ENCODE assay signal across 28 cellular contexts in genomic region chr5:173240091-173241050, GRCh38. TPM values are rescaled to one million over a fixed set of nuclear protein-coding genes. Genes with fewer than 3 reads are reported as not detected.
DNase-seq lines count a peak whose midpoint lies in the region; ATAC-seq and TF ChIP-seq lines count a peak whose summit lies in the region.
"Had no signal": no experiment of that assay in that cellular context is flagged by ENCODE, and none has a peak within 500 bp of the region (broad histone marks: within the 10 kb centered on the region; RNA-seq: fewer than 3 reads in every experiment).

No MANE protein-coding gene starts in this region.

- H3F3A ChIP-seq in GM23338 (replicated peaks; ENCODE audit: low read depth) = peaks cover 33% of the 10 kb centered on the region; the same call in 1 of the 2 replicates

- H3K27ac Mint-ChIP-seq in Caco-2 (ENCODE audit: unreplicated experiment) = no peak overlapping the region
- no peak overlapping the region for H3K27ac Mint-ChIP-seq in GM23338
- no peak overlapping the region for H3K27ac Mint-ChIP-seq in naive thymus-derived CD4-positive, alpha-beta T cell
- H3K27ac Mint-ChIP-seq: CD14-positive monocyte; natural killer cell treated with Interleukin-12 subunit alpha and Interleukin-12 subunit beta and Interleukin-15 and Interleukin-18, amount 100 ng/mL, for 72 hours; T-helper 17 cell had no signal

- 41 to 45% methylated on average over 9 to 11 of the region's 13 CpGs for WGBS in thyroid gland, 2 donors
- 23 to 34% methylated on average over 10 to 11 of the region's 13 CpGs for WGBS in esophagus squamous epithelium, 2 donors

- no peaks in the 10 kb centered on the region; the same call in 1 of the 2 replicates for H3K27me3 ChIP-seq in Caco-2 (replicated peaks; ENCODE audit: control insufficient read depth, insufficient read depth, low read length)
- peaks cover 100% of the 10 kb centered on the region for H3K27me3 ChIP-seq in GM23338 (ENCODE audit: insufficient read depth)
- peaks cover 4 to 31% of the 10 kb centered on the region in 2 donors for H3K27me3 ChIP-seq in naive thymus-derived CD4-positive, alpha-beta T cell (ENCODE audit: control insufficient read depth in 2 of 2, insufficient read depth in 2 of 2, low read length in 2 of 2)
- H3K27me3 ChIP-seq in thyroid gland = peaks cover 86% of the 10 kb centered on the region
- peaks cover 22 to 100% (median 73%) of the 10 kb centered on the region in 4 donors for H3K27me3 ChIP-seq in esophagus squamous epithelium

- H3K9me3 Mint-ChIP-seq in Caco-2 (ENCODE audit: unreplicated experiment) (no peaks in the 10 kb centered on the region), GM23338 (peaks cover 7% of the 10 kb centered on the region; the same call in 2 of the 3 replicates)
- H3K9me3 Mint-ChIP-seq in naive thymus-derived CD4-positive, alpha-beta T cell = peaks cover 0 to 5% (median 0%) of the 10 kb centered on the region in 11 donors
- H3K9me3 Mint-ChIP-seq: natural killer cell treated with Interleukin-12 subunit alpha and Interleukin-12 subunit beta and Interleukin-15 and Interleukin-18, amount 100 ng/mL, for 72 hours had no signal

- no peaks in the 10 kb centered on the region for H3K79me2 ChIP-seq in GM23338 (replicated peaks; ENCODE audit: insufficient read depth)
- H3K79me2 ChIP-seq: parathyroid adenoma had no signal

- peaks cover 28% of the 10 kb centered on the region; the same call in 1 of the 2 replicates for H4K20me1 ChIP-seq in GM23338 (replicated peaks; ENCODE audit: insufficient read depth)

- peak overlapping the region; percentile 85 for H3K4me2 ChIP-seq in GM23338
- H3K4me2 ChIP-seq: SK-N-SH had no signal

- H3K36me3 ChIP-seq in Caco-2 (ENCODE audit: control insufficient read depth, insufficient read depth, low read length) (no peaks in the 10 kb centered on the region), GM23338 (ENCODE audit: insufficient read depth) (no peaks in the 10 kb centered on the region), thyroid gland (no peaks in the 10 kb centered on the region), esophagus squamous epithelium (no peaks in the 10 kb centered on the region)
- H3K36me3 ChIP-seq in naive thymus-derived CD4-positive, alpha-beta T cell (ENCODE audit: control insufficient read depth in 2 of 3, insufficient read depth in 3 of 3, low read length in 3 of 3) = no peaks in the 10 kb centered on the region
- H3K36me3 ChIP-seq: transverse colon had no signal

- ATAC-seq in GM23338 = no peak
- no peak for ATAC-seq in naive thymus-derived CD4-positive, alpha-beta T cell
- no peak for ATAC-seq in HG03432 (IDR thresholded peaks at IDR 0.05; ENCODE audit: unreplicated experiment)
- no peak for ATAC-seq in HG02798 (IDR thresholded peaks at IDR 0.05; ENCODE audit: poor library complexity, unreplicated experiment)
- ATAC-seq: natural killer cell treated with Interleukin-12 subunit alpha and Interleukin-12 subunit beta and Interleukin-15 and Interleukin-18, amount 100 ng/mL, for 72 hours; sciatic nerve; T-helper 17 cell had no signal

- BruUV-seq in Caco-2 (replicated peaks; lab: Mats Ljungman, UMichigan) = no TSS peak

- TF ChIP-seq CTCF in Caco-2 (IDR thresholded peaks at IDR 0.05; ENCODE audit: insufficient read depth in 1 of 2, low read depth in 1 of 2, low read length in 1 of 2, severe bottlenecking in 1 of 2, unreplicated experiment in 1 of 2) (no peak), GM23338 (conservative IDR thresholded peaks at IDR 0.05; ENCODE audit: low read depth in 2 of 2) (no peak), thyroid gland (IDR thresholded peaks at IDR 0.05) (no peak), esophagus squamous epithelium (IDR thresholded peaks at IDR 0.05) (no peak)

- H3K4me3 ChIP-seq in Caco-2 (ENCODE audit: low read depth, low read length) (no peak overlapping the region), GM23338 (peak overlapping the region; percentile 54; the same call in 1 of the 2 replicates), thyroid gland (replicated peaks in 1 of 3) (no peak overlapping the region), esophagus squamous epithelium (no peak overlapping the region)
- H3K4me3 ChIP-seq in naive thymus-derived CD4-positive, alpha-beta T cell (ENCODE audit: low read length) = no peak overlapping the region
- H3K4me3 ChIP-seq: transverse colon had no signal

- CTCF ChIA-PET in Caco-2 (lab: Charles Lee) = no interaction called here
- CTCF ChIA-PET in naive thymus-derived CD4-positive, alpha-beta T cell (lab: Charles Lee) = no interaction called here

- H3K4me3 Mint-ChIP-seq in Caco-2 (ENCODE audit: unreplicated experiment) (peak overlapping the region; percentile 78), GM23338 (0 out of 3 replicates have a peak overlapping the region, but pooled peaks have one; percentile 64)
- H3K4me3 Mint-ChIP-seq in naive thymus-derived CD4-positive, alpha-beta T cell = peak overlapping the region in 6 of 10 donors; percentile 7 to 81 (median 61)

- H3K9me2 ChIP-seq in GM23338 (ENCODE audit: insufficient read depth) = no peaks in the 10 kb centered on the region
- H3K9me2 ChIP-seq: SK-N-SH had no signal

- no peak for DNase-seq in Caco-2
- peak; percentile 38 for DNase-seq in GM23338 (ENCODE audit: low spot score)
- DNase-seq in ecto neural progenitor cell (ENCODE audit: low spot score) = peak; percentile 57
- no peak for DNase-seq in naive thymus-derived CD4-positive, alpha-beta T cell
- no peak for DNase-seq in thyroid gland
- no peak for DNase-seq in esophagus squamous epithelium (lab: John Stamatoyannopoulos, UW)
- DNase-seq: activated CD4-positive, alpha-beta T cell treated with anti-CD3 and anti-CD28 coated beads for 48 hours; activated naive CD4-positive, alpha-beta T cell treated with anti-CD3 and anti-CD28 coated beads, Interleukin-2, amount 50 U/mL, for 16 hours; anterior cingulate cortex; central memory CD4-positive, alpha-beta T cell; dermis blood vessel endothelial cell; EL; head of caudate nucleus; NCI-H1092 treated with DMSO at 0.1 percent for 48 hours; NCI-H2029 treated with DMSO at 0.1 percent for 48 hours; NCI-H2227 treated with DMSO at 0.1 percent for 48 hours; NCI-H774; SK-N-SH; stimulated activated CD8-positive, alpha-beta memory T cell treated with anti-CD3 and anti-CD28 coated beads, Interleukin-4, amount 100 ng/mL, for 48 hours; T-helper 17 cell; transverse colon had no signal

- H3K27ac ChIP-seq in GM23338 (ENCODE audit: low read depth) (no peak overlapping the region), thyroid gland (no peak overlapping the region), esophagus squamous epithelium (no peak overlapping the region)
- no peak overlapping the region for H3K27ac ChIP-seq in naive thymus-derived CD4-positive, alpha-beta T cell (ENCODE audit: low read depth, low read length)
- H3K27ac ChIP-seq: parathyroid adenoma, RWPE1, transverse colon had no signal

- H3K27me3 Mint-ChIP-seq in Caco-2 (ENCODE audit: insufficient read depth, unreplicated experiment) (peaks cover 25% of the 10 kb centered on the region), GM23338 (ENCODE audit: insufficient read depth, low read depth, poor library complexity) (peaks cover 100% of the 10 kb centered on the region)
- peaks cover 88 to 94% (median 93%) of the 10 kb centered on the region in 5 donors for H3K27me3 Mint-ChIP-seq in naive thymus-derived CD4-positive, alpha-beta T cell

- TF ChIP-seq POLR2A in thyroid gland (IDR thresholded peaks at IDR 0.05) (no peak), esophagus squamous epithelium (IDR thresholded peaks at IDR 0.05) (no peak)

- H3K4me1 ChIP-seq in Caco-2 = 0 out of 2 replicates have a peak, but pooled peaks cover 3% of the 10 kb centered on the region
- peaks cover 89% of the 10 kb centered on the region for H3K4me1 ChIP-seq in GM23338 (ENCODE audit: insufficient read depth)
- H3K4me1 ChIP-seq in naive thymus-derived CD4-positive, alpha-beta T cell (ENCODE audit: control insufficient read depth in 2 of 2, insufficient read depth in 2 of 2, low read length in 2 of 2) = peaks cover 0 to 23% of the 10 kb centered on the region in 2 donors
- H3K4me1 ChIP-seq in thyroid gland = peaks cover 12 to 20% of the 10 kb centered on the region in 2 donors
- H3K4me1 ChIP-seq in esophagus squamous epithelium = peaks cover 11 to 43% (median 11%) of the 10 kb centered on the region in 3 donors
- H3K4me1 ChIP-seq: parathyroid adenoma had no signal

- H3K9me3 ChIP-seq in Caco-2 = no peaks in the 10 kb centered on the region
- no peaks in the 10 kb centered on the region for H3K9me3 ChIP-seq in naive thymus-derived CD4-positive, alpha-beta T cell (ENCODE audit: control insufficient read depth in 2 of 3, low read length in 3 of 3)
- H3K9me3 ChIP-seq in thyroid gland = no peaks in the 10 kb centered on the region
- no peaks in the 10 kb centered on the region for H3K9me3 ChIP-seq in esophagus squamous epithelium
- H3K9me3 ChIP-seq: SK-N-SH, transverse colon had no signal

- no peak overlapping the region for H2AFZ ChIP-seq in GM23338
- H2AFZ ChIP-seq: parathyroid adenoma had no signal

- POLR2A ChIA-PET in Caco-2 (lab: Charles Lee) = no interaction called here
- POLR2A ChIA-PET in naive thymus-derived CD4-positive, alpha-beta T cell (lab: Charles Lee) = no interaction called here

- H3K4me1 Mint-ChIP-seq in Caco-2 (ENCODE audit: low read depth, unreplicated experiment) (no peaks in the 10 kb centered on the region), GM23338 (peaks cover 73% of the 10 kb centered on the region)
- peaks cover 22 to 56% (median 46%) of the 10 kb centered on the region in 7 donors for H3K4me1 Mint-ChIP-seq in naive thymus-derived CD4-positive, alpha-beta T cell

- H3K36me3 Mint-ChIP-seq in Caco-2 (ENCODE audit: insufficient read depth, unreplicated experiment) (no peaks in the 10 kb centered on the region), GM23338 (ENCODE audit: low read depth) (peaks cover 4% of the 10 kb centered on the region; the same call in 1 of the 3 replicates)
- peaks cover 0 to 6% (median 2%) of the 10 kb centered on the region in 5 donors for H3K36me3 Mint-ChIP-seq in naive thymus-derived CD4-positive, alpha-beta T cell
- H3K36me3 Mint-ChIP-seq: natural killer cell treated with Interleukin-12 subunit alpha and Interleukin-12 subunit beta and Interleukin-15 and Interleukin-18, amount 100 ng/mL, for 72 hours had no signal

- intact Hi-C loops in Caco-2 (cut with micrococcal nuclease; ENCODE audit: unreplicated experiment) = no loop called here
- intact Hi-C loops in naive thymus-derived CD4-positive, alpha-beta T cell (cut with micrococcal nuclease) = no loop called here
- intact Hi-C loops in thyroid gland (cut with DNase I) = no loop called here
- intact Hi-C loops in esophagus squamous epithelium (cut with DNase I) = no loop called here

TF ChIP-seq in GM23338, 12 proteins besides CTCF, POLR2A, EP300 and RAD21 (continues in another document):
- TF ChIP-seq STAT1 (IDR thresholded peaks at IDR 0.05; ENCODE audit: unreplicated experiment) = no peak
- peak; percentile 68 for TF ChIP-seq EZH2 (IDR thresholded peaks at IDR 0.05; ENCODE audit: low read depth, unreplicated experiment)
- TF ChIP-seq CREB1 (CRISPR knock-in tag; IDR thresholded peaks at IDR 0.05; ENCODE audit: low read depth) = no peak

RNA-seq across cellular contexts. Expression of gene NKX2-5, which starts 5.4 kb away (rescaled TPM):
- total RNA-seq in Caco-2 (2022) = not detected in 2 replicates
- 0.21 TPM in 1 of 2 replicates, not detected in the other for total RNA-seq in GM23338 (2014; rRNA removed; shearing (Covaris generic))
- polyA plus RNA-seq in GM23338 (2016; fragmentation: Nextera tagmentation; extraction: Ambion mirVana) = 0.78 TPM in 1 of 2 replicates, not detected in the other
- total RNA-seq in naive thymus-derived CD4-positive, alpha-beta T cell = not detected
- polyA plus RNA-seq in naive thymus-derived CD4-positive, alpha-beta T cell = not detected
- not detected for total RNA-seq in thyroid gland
- not detected for total RNA-seq in esophagus squamous epithelium
- total RNA-seq: dermis blood vessel endothelial cell; natural killer cell treated with Interleukin-12 subunit alpha and Interleukin-12 subunit beta and Interleukin-15 and Interleukin-18, amount 100 ng/mL, for 72 hours; sciatic nerve; T-helper 17 cell; transverse colon had no signal
- polyA plus RNA-seq: CD14-positive monocyte, SK-N-SH had no signal

Comparison
In these comparisons a context has a peak if more than half of its experiments do, and no peak if none do; other contexts are left out.
1. DNase-seq: peak in GM23338 (single experiment) and ecto neural progenitor cell (single experiment); none in Caco-2 (0 of 2), naive thymus-derived CD4-positive, alpha-beta T cell (0 of 9), thyroid gland (0 of 2) and esophagus squamous epithelium (single experiment).
2. Peak in every context shown above with its lines, with median percentiles within 50 percentile points of each other: H3K4me3 Mint-ChIP-seq.